Comparison of ENCODE assay signal across 10 cellular contexts in the genomic region with DNA sequence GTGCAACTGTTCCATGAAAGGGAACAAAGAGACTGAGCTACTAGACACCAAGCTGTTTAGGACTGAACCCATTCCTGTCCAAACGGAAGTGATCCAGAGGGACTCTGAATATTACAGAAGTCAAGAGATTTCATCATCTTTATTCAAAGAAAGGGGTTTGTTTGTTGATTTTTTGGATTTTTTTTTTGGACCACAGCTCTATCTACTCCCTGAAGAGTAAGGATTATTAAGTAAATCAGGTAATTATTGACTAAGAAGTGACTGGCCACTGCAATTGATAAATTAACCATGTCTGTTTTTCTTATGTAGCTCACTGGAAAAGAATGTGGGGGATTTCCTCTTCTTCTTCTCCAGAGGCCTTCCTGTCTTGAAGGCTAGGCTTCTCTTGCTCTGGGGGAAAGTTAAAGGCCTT.
A peak's percentile ranks its signal among the peaks of the same experiment; 100 is the strongest.
DNase-seq lines count a peak whose midpoint lies in the region; FAIRE-seq and TF ChIP-seq lines count a peak whose summit lies in the region.
"Had no signal": no experiment of that assay in that cellular context is flagged by ENCODE, and none has a peak within 500 bp of the region (broad histone marks: within the 10 kb centered on the region; RNA-seq: fewer than 3 reads in every experiment).

No MANE protein-coding gene starts in this region.

- DNase-seq in ACHN (peak; percentile 95), LHCN-M2 (ENCODE audit: low read depth) (peak; percentile 51), H1 (ENCODE audit: low read depth in 1 of 2, low spot score in 2 of 2) (no peak), thyroid gland (no peak), GM13976 (ENCODE audit: low spot score) (no peak), NCI-H146 (lab: John Stamatoyannopoulos, UW) (no peak)
- no peak for DNase-seq in activated naive CD4-positive, alpha-beta T cell treated with anti-CD3 and anti-CD28 coated beads, Interleukin-2, amount 10 ng/mL, durations not matched to agents 7 days and 5 days
- DNase-seq: stimulated activated CD4-positive, alpha-beta T cell treated with anti-CD3 and anti-CD28 coated beads, Interleukin-4, amount 100 ng/mL, for 24 hours had no signal

- H4K91ac ChIP-seq in H1 (replicated peaks; ENCODE audit: insufficient read length, low read length) = peak overlapping the region; percentile 61

- peaks cover 6% of the 10 kb centered on the region for H3K27me3 Mint-ChIP-seq in activated naive CD4-positive, alpha-beta T cell treated with anti-CD3 and anti-CD28 coated beads, Interleukin-2, amount 10 ng/mL, durations not matched to agents 7 days and 5 days

- H3K27ac ChIP-seq in H1 (ENCODE audit: low read depth, low read length) (no peak overlapping the region), muscle layer of colon (ENCODE audit: low read depth, low read length) (peak overlapping the region; percentile 96), thyroid gland (no peak overlapping the region)
- H3K27ac ChIP-seq: BLaER1 had no signal

- FAIRE-seq in H1 (lab: Jason Lieb, UNC) = no peak

- H3K79me2 ChIP-seq in H1 (ENCODE audit: control insufficient read depth in 1 of 2, insufficient read depth in 2 of 2, low read length in 2 of 2) = no peaks in the 10 kb centered on the region

- no peak overlapping the region for H3K27ac Mint-ChIP-seq in activated naive CD4-positive, alpha-beta T cell treated with anti-CD3 and anti-CD28 coated beads, Interleukin-2, amount 10 ng/mL, durations not matched to agents 7 days and 5 days

- 0 out of 2 replicates have a peak overlapping the region, but pooled peaks have one; percentile 85 for H2BK12ac ChIP-seq in H1 (ENCODE audit: low read depth, low read length)

- in situ Hi-C loops in ACHN (cut with HindIII; ENCODE audit: low pct_ligation_motif_present, low pct_unique_long_range_greater_than_20kb, low sequenced_read_pairs) = no loop called here
- in situ Hi-C loops in GM13976 (cut with MboI; ENCODE audit: low sequenced_read_pairs, unreplicated experiment) = no loop called here

- no peak overlapping the region for H3K14ac ChIP-seq in H1 (ENCODE audit: insufficient read length)

- TF ChIP-seq POLR2A in H1 (IDR thresholded peaks at IDR 0.05; ENCODE audit: control extremely low read depth in 1 of 2, low read depth in 2 of 2, low read length in 2 of 2) = no peak
- no peak for TF ChIP-seq POLR2A in thyroid gland (IDR thresholded peaks at IDR 0.05)

- H4K8ac ChIP-seq in H1 (ENCODE audit: extremely low read depth, insufficient read depth, low read length) = no peak overlapping the region

- H3K4me3 ChIP-seq in H1 (ENCODE audit: extremely low read depth in 1 of 4, insufficient read depth in 2 of 4, low read depth in 3 of 4, low read length in 4 of 4) (no peak overlapping the region), muscle layer of colon (ENCODE audit: low read depth in 1 of 2, low read length in 2 of 2) (no peak overlapping the region), thyroid gland (replicated peaks in 1 of 3) (no peak overlapping the region)
- H3K4me3 ChIP-seq: BLaER1 had no signal

- H3K18ac ChIP-seq in H1 (ENCODE audit: extremely low read depth, low read length) = peak overlapping the region; percentile 76; the same call in 1 of the 2 replicates

- no peak for TF ChIP-seq EP300 in H1 (IDR thresholded peaks at IDR 0.05; ENCODE audit: borderline replicate concordance in 1 of 2, low read depth in 2 of 2, low read length in 2 of 2)

- H3K36me3 ChIP-seq in H1 (ENCODE audit: control insufficient read depth in 2 of 4, insufficient read depth in 4 of 4, low read length in 3 of 4) = no peaks in the 10 kb centered on the region
- H3K36me3 ChIP-seq in muscle layer of colon (ENCODE audit: insufficient read depth, low read length) = no peaks in the 10 kb centered on the region
- no peaks in the 10 kb centered on the region for H3K36me3 ChIP-seq in thyroid gland
- H3K36me3 ChIP-seq: BLaER1 had no signal

- no peak overlapping the region for H3K4ac ChIP-seq in H1 (replicated peaks; ENCODE audit: insufficient read length, low read depth, low read length)

- H3K36me3 Mint-ChIP-seq in activated naive CD4-positive, alpha-beta T cell treated with anti-CD3 and anti-CD28 coated beads, Interleukin-2, amount 10 ng/mL, durations not matched to agents 7 days and 5 days = no peaks in the 10 kb centered on the region

- no peaks in the 10 kb centered on the region for H3K9me3 ChIP-seq in H1 (ENCODE audit: insufficient read depth in 2 of 2, low read depth in 1 of 2, low read length in 1 of 2)
- H3K9me3 ChIP-seq in muscle layer of colon (ENCODE audit: low read length) = no peaks in the 10 kb centered on the region
- H3K9me3 ChIP-seq in thyroid gland = no peaks in the 10 kb centered on the region
- H3K9me3 ChIP-seq: BLaER1 had no signal

- no peaks in the 10 kb centered on the region for H3K23me2 ChIP-seq in H1 (ENCODE audit: low read depth, low read length)

- H3K9ac ChIP-seq in H1 (replicated peaks in 1 of 4; ENCODE audit: extremely low read depth in 1 of 4, low read depth in 3 of 4, low read length in 3 of 4) (no peak overlapping the region; a peak in 1 of 7 replicates), muscle layer of colon (ENCODE audit: low read length) (peak overlapping the region; percentile 25)
- H3K9ac ChIP-seq: BLaER1 had no signal

- H2BK120ac ChIP-seq in H1 (replicated peaks; ENCODE audit: low read depth, low read length) = peak overlapping the region; percentile 57

- no peak overlapping the region for H3K4me3 Mint-ChIP-seq in activated naive CD4-positive, alpha-beta T cell treated with anti-CD3 and anti-CD28 coated beads, Interleukin-2, amount 10 ng/mL, durations not matched to agents 7 days and 5 days

- no peak overlapping the region for H2AK5ac ChIP-seq in H1 (ENCODE audit: low read depth, low read length)

- no peak overlapping the region for H4K5ac ChIP-seq in H1 (ENCODE audit: insufficient read length, low read depth, low read length)

- H3K4me1 Mint-ChIP-seq in activated naive CD4-positive, alpha-beta T cell treated with anti-CD3 and anti-CD28 coated beads, Interleukin-2, amount 10 ng/mL, durations not matched to agents 7 days and 5 days = no peaks in the 10 kb centered on the region

- H3K27me3 ChIP-seq in H1 (replicated peaks in 1 of 4; ENCODE audit: control insufficient read depth in 3 of 4, extremely low read depth in 1 of 4, insufficient read depth in 3 of 4, low read length in 3 of 4) (no peaks in the 10 kb centered on the region), muscle layer of colon (ENCODE audit: control insufficient read depth in 1 of 2, insufficient read depth in 2 of 2, low read length in 2 of 2) (no peaks in the 10 kb centered on the region), thyroid gland (no peaks in the 10 kb centered on the region)
- H3K27me3 ChIP-seq: BLaER1 had no signal

- TF ChIP-seq RAD21 in H1 (IDR thresholded peaks at IDR 0.05 in 1 of 2, conservative IDR thresholded peaks at IDR 0.05 in 1 of 2; ENCODE audit: low read depth in 2 of 2, low read length in 2 of 2) = no peak

- CTCF ChIA-PET in H1 (lab: Charles Lee; ENCODE audit: partially characterized antibody) = interaction anchor here (0.6 to 1.0 kb wide), 5 partner anchors 48 to 143 kb away, joined by 3 to 4 read pairs (median 3); no protein-coding TSS in a partner anchor
- CTCF ChIA-PET in activated naive CD4-positive, alpha-beta T cell treated with anti-CD3 and anti-CD28 coated beads, Interleukin-2, amount 10 ng/mL, durations not matched to agents 7 days and 5 days (lab: Charles Lee) = interaction anchor here (1.5 kb wide), 1 partner anchor 152 kb away, joined by 3 read pairs; no protein-coding TSS in a partner anchor

- no peak overlapping the region for H3K56ac ChIP-seq in H1 (replicated peaks; ENCODE audit: insufficient read length, low read depth, low read length)

- H4K20me1 ChIP-seq in H1 (replicated peaks in 1 of 2; ENCODE audit: control insufficient read depth in 1 of 2, insufficient read depth in 2 of 2, low read length in 2 of 2) = no peaks in the 10 kb centered on the region
- H4K20me1 ChIP-seq: BLaER1 had no signal

- no peak overlapping the region for H3K23ac ChIP-seq in H1 (ENCODE audit: insufficient read length)

- intact Hi-C loops in thyroid gland (cut with DNase I) = no loop called here

- no peak overlapping the region for H2BK5ac ChIP-seq in H1 (ENCODE audit: low read depth, low read length)

- no peak for TF ChIP-seq CTCF in H1 (IDR thresholded peaks at IDR 0.05; ENCODE audit: control extremely low read depth in 1 of 3, insufficient read depth in 1 of 3, low read depth in 1 of 3, low read length in 3 of 3)
- TF ChIP-seq CTCF in thyroid gland (IDR thresholded peaks at IDR 0.05) = no peak
- no peak for TF ChIP-seq CTCF in GM13976 (IDR thresholded peaks at IDR 0.05; ENCODE audit: borderline replicate concordance, control extremely low read depth, extremely low read depth, insufficient read depth, missing control alignments)

- 74% methylated on average over 1 of the region's 1 CpG; no CpG with 5 or more reads in 1 of the 2 experiments for WGBS in H1 (ENCODE audit: extremely low coverage in 1 of 2, insufficient coverage in 1 of 2, insufficient read length in 1 of 2, insufficient replicate concordance in 2 of 2, low coverage in 1 of 2, low lambda C conversion rate in 2 of 2, missing lambda C conversion rate in 1 of 2), 2 experiments
- WGBS in thyroid gland, 2 donors = 44 to 81% methylated on average over 1 of the region's 1 CpG

- H3K79me1 ChIP-seq in H1 (ENCODE audit: low read depth, low read length) = no peaks in the 10 kb centered on the region

- POLR2A ChIA-PET in H1 (lab: Charles Lee; ENCODE audit: partially characterized antibody) = interaction anchor here (1.0 to 2.2 kb wide), 3 partner anchors 19 to 152 kb away, joined by 3 to 4 read pairs (median 3); no protein-coding TSS in a partner anchor

- H3K4me2 ChIP-seq in H1 (ENCODE audit: insufficient read depth in 1 of 2, low read depth in 2 of 2, low read length in 2 of 2) = no peak overlapping the region
- H3K4me2 ChIP-seq: BLaER1 had no signal

- peak overlapping the region; percentile 76; the same call in 1 of the 2 replicates for H2BK15ac ChIP-seq in H1 (ENCODE audit: low read length)

- 0 out of 2 replicates have a peak overlapping the region, but pooled peaks have one; percentile 93 for H2BK20ac ChIP-seq in H1 (ENCODE audit: low read length)

- H3K4me1 ChIP-seq in H1 (replicated peaks in 1 of 4; ENCODE audit: control insufficient read depth in 3 of 4, insufficient read depth in 4 of 4, low read length in 3 of 4) (peaks cover 8 to 15% (median 11%) of the 10 kb centered on the region in 4 experiments), muscle layer of colon (ENCODE audit: insufficient read depth, low read length) (peaks cover 70% of the 10 kb centered on the region), thyroid gland (peaks cover 0 to 16% of the 10 kb centered on the region in 2 donors)

- no peaks in the 10 kb centered on the region for H3K9me3 Mint-ChIP-seq in activated naive CD4-positive, alpha-beta T cell treated with anti-CD3 and anti-CD28 coated beads, Interleukin-2, amount 10 ng/mL, durations not matched to agents 7 days and 5 days

- no peak overlapping the region for H2AFZ ChIP-seq in H1 (ENCODE audit: low read length)

TF ChIP-seq in H1, 55 proteins besides CTCF, POLR2A, EP300 and RAD21 (continues in another document):
- no peak for TF ChIP-seq CEBPB (IDR thresholded peaks at IDR 0.05; ENCODE audit: low read depth, low read length)
- TF ChIP-seq TAF7 (optimal IDR thresholded peaks at IDR 0.05; ENCODE audit: borderline replicate concordance, low read depth, low read length) = no peak
- no peak for TF ChIP-seq JUN (IDR thresholded peaks at IDR 0.05; ENCODE audit: low read depth, low read length)
- no peak for TF ChIP-seq CBX5 (IDR thresholded peaks at IDR 0.05; ENCODE audit: low read depth, low read length)

Comparison
In these comparisons a context has a peak if more than half of its experiments do, and no peak if none do; other contexts are left out.
1. DNase-seq: peak in ACHN (single experiment) and LHCN-M2 (single experiment); none in H1 (0 of 2), activated naive CD4-positive, alpha-beta T cell treated with anti-CD3 and anti-CD28 coated beads, Interleukin-2, amount 10 ng/mL, durations not matched to agents 7 days and 5 days (single experiment), thyroid gland (0 of 2), GM13976 (single experiment) and NCI-H146 (single experiment).